In genomic region chr1:24909388-24909898, GRCh38 we compare ENCODE assay signal across 8 cellular contexts. TPM values are rescaled to one million over a fixed set of nuclear protein-coding genes. Genes with fewer than 3 reads are reported as not detected.
DNase-seq lines count a peak whose midpoint lies in the region; ATAC-seq and TF ChIP-seq lines count a peak whose summit lies in the region.

No MANE protein-coding gene starts in this region.

- WGBS in right cardiac atrium, result 26% methylated on average over 15 of the region's 15 CpGs

- H3K4me1 Mint-ChIP-seq in activated T-helper 1 cell treated with anti-CD3 and anti-CD28 coated beads, Interleukin-12 subunit alpha, Interleukin-12 subunit beta, Interleukin-2, Interleukin-4 antibody, amounts not matched to agents 30 ng/mL and 10 ng/mL and 1 ng/mL, durations not matched to agents 14 hours and 24 hours and 36 hours (ENCODE audit: low read depth), result peaks cover 23% of the 10 kb centered on the region

- no peak overlapping the region for H3K4me3 Mint-ChIP-seq in activated T-helper 1 cell treated with anti-CD3 and anti-CD28 coated beads, Interleukin-12 subunit alpha, Interleukin-12 subunit beta, Interleukin-2, Interleukin-4 antibody, amounts not matched to agents 30 ng/mL and 10 ng/mL and 1 ng/mL, durations not matched to agents 14 hours and 24 hours and 36 hours

- H3K4me3 ChIP-seq in right atrium auricular region (no peak overlapping the region), right cardiac atrium (ENCODE audit: low read length) (no peak overlapping the region), skeletal muscle satellite cell (ENCODE audit: low read length) (peak overlapping the region; percentile 43)

- no peaks in the 10 kb centered on the region for H3K9me3 Mint-ChIP-seq in activated T-helper 1 cell treated with anti-CD3 and anti-CD28 coated beads, Interleukin-12 subunit alpha, Interleukin-12 subunit beta, Interleukin-2, Interleukin-4 antibody, amounts not matched to agents 30 ng/mL and 10 ng/mL and 1 ng/mL, durations not matched to agents 14 hours and 24 hours and 36 hours

- intact Hi-C loops in Right ventricle myocardium inferior (cut with DNase I) (no loop called here), right cardiac atrium (cut with DNase I) (loop anchor here in 1 of 4 donors (10.0 kb wide), 1 partner anchor 245 kb away; no protein-coding TSS in a partner anchor)
- intact Hi-C loops in activated T-helper 1 cell treated with anti-CD3 and anti-CD28 coated beads, Interleukin-12 subunit alpha, Interleukin-12 subunit beta, Interleukin-2, Interleukin-4 antibody, amounts not matched to agents 30 ng/mL and 10 ng/mL and 1 ng/mL, durations not matched to agents 14 hours and 24 hours and 36 hours (cut with micrococcal nuclease), result no loop called here

- peak overlapping the region; percentile 16 for H3K4me2 ChIP-seq in skeletal muscle satellite cell (ENCODE audit: low read length)

- H3K4me1 ChIP-seq in right atrium auricular region (no peaks in the 10 kb centered on the region), right cardiac atrium (ENCODE audit: control insufficient read depth, insufficient read depth, low read length) (no peaks in the 10 kb centered on the region), skeletal muscle satellite cell (ENCODE audit: control insufficient read depth, insufficient read depth, low read length) (peaks cover 9% of the 10 kb centered on the region)

- peak in 1 of 2 donors; percentile 52 for TF ChIP-seq CTCF in right atrium auricular region (IDR thresholded peaks at IDR 0.05)

- H3K27ac ChIP-seq in right atrium auricular region (no peak overlapping the region), right cardiac atrium (ENCODE audit: low read length) (no peak overlapping the region)

- peaks cover 49% of the 10 kb centered on the region for H3K36me3 Mint-ChIP-seq in activated T-helper 1 cell treated with anti-CD3 and anti-CD28 coated beads, Interleukin-12 subunit alpha, Interleukin-12 subunit beta, Interleukin-2, Interleukin-4 antibody, amounts not matched to agents 30 ng/mL and 10 ng/mL and 1 ng/mL, durations not matched to agents 14 hours and 24 hours and 36 hours (ENCODE audit: low read depth)

- no peaks in the 10 kb centered on the region for H3K36me3 ChIP-seq in right atrium auricular region
- H3K36me3 ChIP-seq in skeletal muscle satellite cell (ENCODE audit: insufficient read depth, low read length), result no peaks in the 10 kb centered on the region

- ATAC-seq in Right ventricle myocardium inferior (peak; percentile 61), right cardiac atrium (peak; percentile 46 to 78), GM18520 (IDR thresholded peaks at IDR 0.05; ENCODE audit: unreplicated experiment) (no peak)

- H3K27me3 ChIP-seq in right atrium auricular region, result no peaks in the 10 kb centered on the region
- no peaks in the 10 kb centered on the region for H3K27me3 ChIP-seq in right cardiac atrium (ENCODE audit: control insufficient read depth, insufficient read depth)
- H3K27me3 ChIP-seq in skeletal muscle satellite cell (ENCODE audit: control insufficient read depth, insufficient read depth, low read length), result no peaks in the 10 kb centered on the region

- no peaks in the 10 kb centered on the region for H3K9me3 ChIP-seq in right atrium auricular region
- no peaks in the 10 kb centered on the region for H3K9me3 ChIP-seq in right cardiac atrium (ENCODE audit: control insufficient read depth, low read length)
- no peaks in the 10 kb centered on the region for H3K9me3 ChIP-seq in skeletal muscle satellite cell (replicated peaks; ENCODE audit: low read length)

- peak overlapping the region; percentile 55 for H3K27ac Mint-ChIP-seq in activated T-helper 1 cell treated with anti-CD3 and anti-CD28 coated beads, Interleukin-12 subunit alpha, Interleukin-12 subunit beta, Interleukin-2, Interleukin-4 antibody, amounts not matched to agents 30 ng/mL and 10 ng/mL and 1 ng/mL, durations not matched to agents 14 hours and 24 hours and 36 hours

- no peaks in the 10 kb centered on the region for H3K27me3 Mint-ChIP-seq in activated T-helper 1 cell treated with anti-CD3 and anti-CD28 coated beads, Interleukin-12 subunit alpha, Interleukin-12 subunit beta, Interleukin-2, Interleukin-4 antibody, amounts not matched to agents 30 ng/mL and 10 ng/mL and 1 ng/mL, durations not matched to agents 14 hours and 24 hours and 36 hours (ENCODE audit: insufficient read depth)

- H3K9ac ChIP-seq in skeletal muscle satellite cell (ENCODE audit: low read depth, low read length), result no peak overlapping the region

- no peak for DNase-seq in Right ventricle myocardium inferior (ENCODE audit: missing footprints)
- no peak for DNase-seq in right atrium auricular region (ENCODE audit: low spot score)
- DNase-seq in activated T-helper 1 cell treated with anti-CD3 and anti-CD28 coated beads, Interleukin-12 subunit alpha, Interleukin-12 subunit beta, Interleukin-2, Interleukin-4 antibody, amounts not matched to agents 30 ng/mL and 10 ng/mL and 1 ng/mL, durations not matched to agents 14 hours and 24 hours and 36 hours (ENCODE audit: low spot score), result no peak
- DNase-seq in right cardiac atrium, result peak; percentile 70 to 81 (median 78)
- DNase-seq in NCI-H1092 (lab: John Stamatoyannopoulos, UW), result no peak
- no peak for DNase-seq in stimulated activated CD4-positive, alpha-beta T cell treated with anti-CD3 and anti-CD28 coated beads, Interleukin-4, amount 100 ng/mL, for 1 hour

RNA-seq across cellular contexts. Expression of gene RUNX3, which starts 20.6 kb away (rescaled TPM):
- total RNA-seq in Right ventricle myocardium inferior, result 1.8 TPM
- total RNA-seq in right atrium auricular region, result 1 to 10 TPM in 1 of 2 donors, under 1 TPM in 1; 0.48 to 2.3 TPM
- total RNA-seq in activated T-helper 1 cell treated with anti-CD3 and anti-CD28 coated beads, Interleukin-12 subunit alpha, Interleukin-12 subunit beta, Interleukin-2, Interleukin-4 antibody, amounts not matched to agents 30 ng/mL and 10 ng/mL and 1 ng/mL, durations not matched to agents 14 hours and 24 hours and 36 hours, result 133 and 140 TPM in 2 replicates
- total RNA-seq in right cardiac atrium, result 1 to 10 TPM in 2 of 4 donors, under 1 TPM in 2; 0.79 to 1.8 (median 0.96) TPM
- 0.34 TPM for polyA plus RNA-seq in right cardiac atrium
- not detected in 2 replicates for total RNA-seq in skeletal muscle satellite cell (2012; rRNA removed)

Comparison
In these comparisons a context has a peak if more than half of its experiments do, and no peak if none do; other contexts are left out.
1. DNase-seq: peak in right cardiac atrium (3 of 3); none in Right ventricle myocardium inferior (single experiment), right atrium auricular region (single experiment), activated T-helper 1 cell treated with anti-CD3 and anti-CD28 coated beads, Interleukin-12 subunit alpha, Interleukin-12 subunit beta, Interleukin-2, Interleukin-4 antibody, amounts not matched to agents 30 ng/mL and 10 ng/mL and 1 ng/mL, durations not matched to agents 14 hours and 24 hours and 36 hours (single experiment), NCI-H1092 (single experiment) and stimulated activated CD4-positive, alpha-beta T cell treated with anti-CD3 and anti-CD28 coated beads, Interleukin-4, amount 100 ng/mL, for 1 hour (single experiment).
2. RNA of gene RUNX3, which starts 20.6 kb away (total RNA-seq): 133 to 140 TPM in activated T-helper 1 cell treated with anti-CD3 and anti-CD28 coated beads, Interleukin-12 subunit alpha, Interleukin-12 subunit beta, Interleukin-2, Interleukin-4 antibody, amounts not matched to agents 30 ng/mL and 10 ng/mL and 1 ng/mL, durations not matched to agents 14 hours and 24 hours and 36 hours; 0.48 to 2.3 TPM in right atrium auricular region, 1.8 TPM in Right ventricle myocardium inferior (single experiment) and 0.79 to 1.8 TPM in right cardiac atrium; every median in the first group is over 10 times any median in the second.